In the genomic region with DNA sequence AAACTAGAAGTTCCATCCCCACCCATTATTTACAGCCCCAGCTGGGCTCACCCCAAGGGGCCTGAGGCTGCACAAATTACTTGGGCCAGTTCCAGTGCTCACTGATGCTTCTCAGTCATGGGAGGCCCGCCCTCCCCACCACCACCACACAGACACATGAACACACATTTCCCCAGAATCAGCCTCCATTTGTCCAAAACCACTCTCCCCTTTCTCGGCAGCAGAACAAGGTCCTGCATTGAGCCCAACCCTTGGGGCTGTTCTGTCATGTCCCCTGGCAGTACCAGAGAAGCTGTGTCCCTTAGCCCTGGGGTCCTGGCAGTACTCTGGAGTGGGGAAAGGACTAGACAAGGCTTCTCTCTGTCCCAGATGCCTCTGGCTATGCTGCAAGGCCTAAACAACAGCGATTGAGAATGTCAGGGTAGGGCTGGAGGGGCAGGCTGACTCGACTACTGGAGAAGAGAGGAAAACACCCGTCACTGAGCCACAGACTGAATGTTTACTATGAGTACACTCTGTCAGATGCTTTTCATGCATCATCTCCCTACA, we compare ENCODE assay signal across 12 cellular contexts. TPM values are rescaled to one million over a fixed set of nuclear protein-coding genes. Genes with fewer than 3 reads are reported as not detected.
A peak's percentile ranks its signal among the peaks of the same experiment; 100 is the strongest.
DNase-seq lines count a peak whose midpoint lies in the region; ATAC-seq and TF ChIP-seq lines count a peak whose summit lies in the region.
"Had no signal": no experiment of that assay in that cellular context is flagged by ENCODE, and none has a peak within 500 bp of the region (broad histone marks: within the 10 kb centered on the region; RNA-seq: fewer than 3 reads in every experiment).

No MANE protein-coding gene starts in this region.

- no peaks in the 10 kb centered on the region for H3K9me3 ChIP-seq in GM23248 (ENCODE audit: low read depth)
- H3K9me3 ChIP-seq in left ventricle myocardium inferior (replicated peaks): no peaks in the 10 kb centered on the region
- no peaks in the 10 kb centered on the region for H3K9me3 ChIP-seq in spleen

- peak overlapping the region; percentile 53 for H3K4me2 ChIP-seq in GM23248 (ENCODE audit: unreplicated experiment)

- H3K4me1 ChIP-seq in GM23248 (ENCODE audit: insufficient read depth) (peaks cover 32% of the 10 kb centered on the region), left ventricle myocardium inferior (peaks cover 34% of the 10 kb centered on the region), spleen (peaks cover 5 to 39% (median 23%) of the 10 kb centered on the region in 6 donors)

- peaks cover 7% of the 10 kb centered on the region for H3K36me3 ChIP-seq in GM23248 (ENCODE audit: low read depth)
- peaks cover 65% of the 10 kb centered on the region for H3K36me3 ChIP-seq in left ventricle myocardium inferior
- peaks cover 0 to 100% (median 41%) of the 10 kb centered on the region in 6 donors for H3K36me3 ChIP-seq in spleen

- peaks cover 53% of the 10 kb centered on the region for H3F3A ChIP-seq in GM23248 (ENCODE audit: insufficient read depth)

- peak overlapping the region; percentile 96 for H3K27ac ChIP-seq in GM23248
- H3K27ac ChIP-seq in left ventricle myocardium inferior (replicated peaks): peak overlapping the region; percentile 60
- peak overlapping the region in 7 of 8 donors; percentile 15 to 86 (median 69) for H3K27ac ChIP-seq in spleen

- DNase-seq in GM23248 (peak; percentile 81), amygdala (lab: John Stamatoyannopoulos, UW) (peak in 54 of 56 donors; percentile 10 to 96 (median 78)), left ventricle myocardium inferior (peak; percentile 51), spleen (no peak), NCI-H1417 (lab: John Stamatoyannopoulos, UW) (no peak), NCI-H128 (lab: John Stamatoyannopoulos, UW; ENCODE audit: unreplicated experiment) (no peak)
- DNase-seq: SHP77 treated with DMSO at 0.1 percent for 48 hours; stimulated activated CD4-positive, alpha-beta T cell treated with anti-CD3 and anti-CD28 coated beads, Interleukin-15, amount 100 ng/mL, for 24 hours had no signal

- H3K9ac ChIP-seq in GM23248: peak overlapping the region; percentile 78

- in situ Hi-C loops in GM23248 (cut with MboI): no loop called here

- no peak for ATAC-seq in GM18519 (IDR thresholded peaks at IDR 0.05; ENCODE audit: low FRiP score, unreplicated experiment)
- no peak for ATAC-seq in HG02588 (IDR thresholded peaks at IDR 0.05; ENCODE audit: unreplicated experiment)
- ATAC-seq: HepG2 had no signal

- 10 to 16% methylated on average over 5 of the region's 5 CpGs for WGBS in GM23248 (ENCODE audit: low coverage in 1 of 2, low lambda C conversion rate in 2 of 2, missing lambda C conversion rate in 2 of 2), 2 experiments
- WGBS in spleen, 5 donors: 65 to 83% (median 75%) methylated on average over 5 of the region's 5 CpGs

- no peak for TF ChIP-seq POLR2A in spleen (IDR thresholded peaks at IDR 0.05)

- H3K9me2 ChIP-seq in GM23248 (ENCODE audit: insufficient read depth): no peaks in the 10 kb centered on the region

- TF ChIP-seq CTCF in left ventricle myocardium inferior (IDR thresholded peaks at IDR 0.05; ENCODE audit: borderline replicate concordance) (no peak), spleen (IDR thresholded peaks at IDR 0.05 in 8 of 11, conservative IDR thresholded peaks at IDR 0.05 in 3 of 11) (no peak)

- no peaks in the 10 kb centered on the region for H3K27me3 ChIP-seq in GM23248 (replicated peaks; ENCODE audit: insufficient read depth)
- no peaks in the 10 kb centered on the region for H3K27me3 ChIP-seq in left ventricle myocardium inferior (ENCODE audit: low read depth)
- no peaks in the 10 kb centered on the region for H3K27me3 ChIP-seq in spleen (replicated peaks in 1 of 7)

- no peak overlapping the region for H3K4me3 ChIP-seq in GM23248
- H3K4me3 ChIP-seq in left ventricle myocardium inferior: no peak overlapping the region
- no peak overlapping the region for H3K4me3 ChIP-seq in spleen

- H4K20me1 ChIP-seq in GM23248 (ENCODE audit: insufficient read depth): no peaks in the 10 kb centered on the region

- H2AFZ ChIP-seq in GM23248: no peak overlapping the region

- intact Hi-C loops in left ventricle myocardium inferior (cut with micrococcal nuclease): no loop called here
- intact Hi-C loops in spleen (cut with DNase I; ENCODE audit: low total_unique reads): no loop called here

- H3K79me2 ChIP-seq in GM23248 (ENCODE audit: insufficient read depth): peaks cover 51% of the 10 kb centered on the region

RNA-seq across cellular contexts. Expression of gene SAMD4B, which starts 21.8 kb away (rescaled TPM):
- 71.9 and 87.1 TPM in 2 replicates for total RNA-seq in GM23248 (2014; rRNA removed; shearing (Covaris generic))
- polyA plus RNA-seq in GM23248 (2016; fragmentation: Nextera tagmentation; extraction: Ambion mirVana): 64.8 and 66.7 TPM in 2 replicates
- 47.9 TPM for total RNA-seq in left ventricle myocardium inferior
- 100 to 1,000 TPM in 1 of 7 donors, 10 to 100 TPM in 6; 66.4 to 108 (median 84.1) TPM for total RNA-seq in spleen
- 10 to 100 TPM; 26.7 to 56.3 (median 42.1) TPM for polyA plus RNA-seq in spleen

RNA-seq across cellular contexts. Expression of gene PAF1, which starts 26.9 kb away (rescaled TPM):
- 45.3 and 51.2 TPM in 2 replicates for total RNA-seq in GM23248 (2014; rRNA removed; shearing (Covaris generic))
- 44.2 and 44.5 TPM in 2 replicates for polyA plus RNA-seq in GM23248 (2016; fragmentation: Nextera tagmentation; extraction: Ambion mirVana)
- total RNA-seq in left ventricle myocardium inferior: 33.2 TPM
- total RNA-seq in spleen: 10 to 100 TPM; 35.0 to 48.1 (median 39.8) TPM
- 10 to 100 TPM; 27.4 to 51.3 (median 35.6) TPM for polyA plus RNA-seq in spleen

RNA-seq across cellular contexts. Expression of gene MED29, which starts 27.2 kb away (rescaled TPM):
- total RNA-seq in GM23248 (2014; rRNA removed; shearing (Covaris generic)): 27.7 and 29.6 TPM in 2 replicates
- 34.9 and 39.2 TPM in 2 replicates for polyA plus RNA-seq in GM23248 (2016; fragmentation: Nextera tagmentation; extraction: Ambion mirVana)
- total RNA-seq in left ventricle myocardium inferior: 25.7 TPM
- 10 to 100 TPM; 25.7 to 45.7 (median 34.6) TPM for total RNA-seq in spleen
- 10 to 100 TPM; 15.5 to 28.2 (median 20.5) TPM for polyA plus RNA-seq in spleen

RNA-seq across cellular contexts. Expression of gene GMFG, which starts 28.1 kb away (rescaled TPM):
- not detected in 2 replicates for total RNA-seq in GM23248 (2014; rRNA removed; shearing (Covaris generic))
- polyA plus RNA-seq in GM23248 (2016; fragmentation: Nextera tagmentation; extraction: Ambion mirVana) (1.1 and 2.2 TPM in 2 replicates), spleen (100 to 1,000 TPM; 421 to 492 (median 452) TPM)
- total RNA-seq in left ventricle myocardium inferior (15.6 TPM), spleen (100 to 1,000 TPM; 178 to 354 (median 288) TPM)
- total RNA-seq: H1 had no signal

RNA-seq across cellular contexts. Expression of gene ZFP36, which starts 42.7 kb away (rescaled TPM):
- total RNA-seq in GM23248 (2014; rRNA removed; shearing (Covaris generic)): 7.0 and 13.9 TPM in 2 replicates
- polyA plus RNA-seq in GM23248 (2016; fragmentation: Nextera tagmentation; extraction: Ambion mirVana) (86.2 and 86.6 TPM in 2 replicates), spleen (100 to 1,000 TPM in 1 of 3 donors, 10 to 100 TPM in 2; 63.2 to 117 (median 72.6) TPM)
- total RNA-seq in left ventricle myocardium inferior (34.8 TPM), spleen (100 to 1,000 TPM in 6 of 7 donors, 10 to 100 TPM in 1; 91.5 to 396 (median 191) TPM)

Comparison
In these comparisons a context has a peak if more than half of its experiments do, and no peak if none do; other contexts are left out.
1. DNase-seq: peak in GM23248 (single experiment), amygdala (54 of 56) and left ventricle myocardium inferior (single experiment); none in spleen (single experiment), NCI-H1417 (0 of 3) and NCI-H128 (single experiment).
2. Peak in every context shown above with its lines, with median percentiles within 50 percentile points of each other: H3K27ac ChIP-seq.